ENCODE assay signal across 23 cellular contexts in genomic region chr2:225691711-225692110, GRCh38.
"Had no signal": no experiment of that assay in that cellular context is flagged by ENCODE, and none has a peak within 500 bp of the region (broad histone marks: within the 10 kb centered on the region; RNA-seq: fewer than 3 reads in every experiment).

No MANE protein-coding gene starts in this region.

- H3K27me3 ChIP-seq: colonic mucosa, heart left ventricle, ovary, right atrium auricular region, sigmoid colon, stomach, transverse colon, uterus had no signal

- H3K4me3 ChIP-seq: colonic mucosa, heart left ventricle, lung, ovary, right atrium auricular region, sigmoid colon, skin epidermis, stomach, thoracic aorta, transverse colon, uterus had no signal

- H3K36me3 ChIP-seq: colonic mucosa, heart left ventricle, ovary, right atrium auricular region, sigmoid colon, stomach, thoracic aorta, transverse colon, uterus had no signal

- H3K27ac ChIP-seq: colonic mucosa, heart left ventricle, ovary, right atrium auricular region, sigmoid colon, skin epidermis, stomach, thoracic aorta, transverse colon, uterus had no signal

- H3K9me3 Mint-ChIP-seq: naive thymus-derived CD8-positive, alpha-beta T cell; stimulated activated naive B cell treated with anti-CD40 and anti-IgM and Interleukin-4, amounts not matched to agents 10 μg/mL and 1 μg/mL and 100 μg/mL, for 72 hours had no signal

- H3K4me1 ChIP-seq: colonic mucosa, heart left ventricle, right atrium auricular region, sigmoid colon, stomach, transverse colon, uterus had no signal

- H3K27ac Mint-ChIP-seq: stimulated activated naive B cell treated with anti-CD40 and anti-IgM and Interleukin-4, amounts not matched to agents 10 μg/mL and 1 μg/mL and 100 μg/mL, for 72 hours had no signal

- H3K36me3 Mint-ChIP-seq: naive thymus-derived CD8-positive, alpha-beta T cell; stimulated activated naive B cell treated with anti-CD40 and anti-IgM and Interleukin-4, amounts not matched to agents 10 μg/mL and 1 μg/mL and 100 μg/mL, for 72 hours had no signal

- H3K4me1 Mint-ChIP-seq: naive thymus-derived CD8-positive, alpha-beta T cell; stimulated activated naive B cell treated with anti-CD40 and anti-IgM and Interleukin-4, amounts not matched to agents 10 μg/mL and 1 μg/mL and 100 μg/mL, for 72 hours had no signal

- ATAC-seq: heart left ventricle; left colon; left ventricle myocardium superior; naive thymus-derived CD8-positive, alpha-beta T cell; stimulated activated naive B cell treated with anti-CD40 and anti-IgM and Interleukin-4, amounts not matched to agents 10 μg/mL and 1 μg/mL and 100 μg/mL, for 72 hours had no signal

- H3K9me3 ChIP-seq: colonic mucosa, heart left ventricle, ovary, right atrium auricular region, sigmoid colon, stomach, thoracic aorta, transverse colon, uterus had no signal

- H3K4me3 Mint-ChIP-seq: naive thymus-derived CD8-positive, alpha-beta T cell; stimulated activated naive B cell treated with anti-CD40 and anti-IgM and Interleukin-4, amounts not matched to agents 10 μg/mL and 1 μg/mL and 100 μg/mL, for 72 hours had no signal

- DNase-seq: cerebellar nuclear complex; colonic mucosa; dermis blood vessel endothelial cell; erythroblast; heart left ventricle; hippocampal formation; left colon; left ventricle myocardium superior; mesendoderm; naive thymus-derived CD8-positive, alpha-beta T cell; ovary; sigmoid colon; stimulated activated CD4-positive, alpha-beta T cell treated with anti-CD3 and anti-CD28 coated beads, Interleukin-2, amount 100 ng/mL, for 24 hours; stimulated activated CD4-positive, alpha-beta T cell treated with anti-CD3 and anti-CD28 coated beads, Interleukin-4, amount 100 ng/mL, for 4 hours; stimulated activated naive B cell treated with anti-CD40 and anti-IgM and Interleukin-4, amounts not matched to agents 10 μg/mL and 1 μg/mL and 100 μg/mL, for 72 hours; stomach; substantia nigra; transverse colon; uterus had no signal
